ENCODE assay signal across 32 cellular contexts in genomic region chr1:201140235-201140940, GRCh38. TPM values are rescaled to one million over a fixed set of nuclear protein-coding genes. Genes with fewer than 3 reads are reported as not detected.
A peak's percentile ranks its signal among the peaks of the same experiment; 100 is the strongest.
DNase-seq lines count a peak whose midpoint lies in the region; ATAC-seq, FAIRE-seq and TF ChIP-seq lines count a peak whose summit lies in the region.
"Had no signal": no experiment of that assay in that cellular context is flagged by ENCODE, and none has a peak within 500 bp of the region (broad histone marks: within the 10 kb centered on the region; RNA-seq: fewer than 3 reads in every experiment).

No MANE protein-coding gene starts in this region.

- no peaks in the 10 kb centered on the region for H3K27me3 ChIP-seq in A673 (replicated peaks; ENCODE audit: insufficient read depth, low read depth, low read length, poor library complexity)

- DNase-seq in A673 (ENCODE audit: low spot score) (no peak), DMS153 (lab: John Stamatoyannopoulos, UW) (peak; percentile 66), NCI-H345 treated with DMSO at 0.1 percent for 48 hours (lab: John Stamatoyannopoulos, UW; ENCODE audit: unreplicated experiment) (peak; percentile 36), kidney (peak; percentile 48), GM20000 (ENCODE audit: low spot score) (no peak), mesenteric fat pad (ENCODE audit: low spot score) (no peak)
- DNase-seq: ACHN; activated CD4-positive, alpha-beta T cell treated with anti-CD3 and anti-CD28 coated beads, Interleukin-2, amount 10 ng/mL, durations not matched to agents 7 days and 5 days; activated CD8-positive, alpha-beta memory T cell treated with anti-CD3 and anti-CD28 coated beads, Interleukin-2, amount 10 ng/mL, durations not matched to agents 7 days and 5 days; activated naive CD8-positive, alpha-beta T cell treated with anti-CD3 and anti-CD28 coated beads, Interleukin-2, amount 10 ng/mL, durations not matched to agents 7 days and 5 days; central memory CD4-positive, alpha-beta T cell; GM23248; HFFc6; lower lobe of right lung; NCI-H1417 treated with DMSO at 0.1 percent for 48 hours; NCI-H2171; SK-N-SH; substantia nigra had no signal

- CTCF ChIA-PET in A673 (lab: Charles Lee) = no interaction called here

- POLR2A ChIA-PET in A673 (lab: Charles Lee; ENCODE audit: low non-redundant PET) = no interaction called here

- TF ChIP-seq CTCF in A673 (conservative IDR thresholded peaks at IDR 0.05; ENCODE audit: low read depth, low read length) (no peak), kidney (IDR thresholded peaks at IDR 0.05; ENCODE audit: borderline replicate concordance, extremely low read depth, insufficient read depth) (no peak), GM20000 (IDR thresholded peaks at IDR 0.05; ENCODE audit: extremely low read depth, missing control alignments) (no peak)

- no peak overlapping the region for H3K4me3 ChIP-seq in A673 (ENCODE audit: low read depth, low read length, poor library complexity, severe bottlenecking)
- no peak overlapping the region for H3K4me3 ChIP-seq in kidney (ENCODE audit: low read length in 2 of 2)
- H3K4me3 ChIP-seq: GM23248, lower lobe of right lung, prostate gland had no signal

- intact Hi-C loops in A673 (cut with micrococcal nuclease; ENCODE audit: unreplicated experiment) = no loop called here
- intact Hi-C loops in kidney (cut with DNase I) = no loop called here

- peak overlapping the region; percentile 34 for H3K27ac ChIP-seq in A673 (ENCODE audit: low read depth, low read length, poor library complexity, severe bottlenecking)
- no peak overlapping the region for H3K27ac ChIP-seq in kidney (ENCODE audit: low read depth in 2 of 2, low read length in 2 of 2)
- H3K27ac ChIP-seq: GM23248, lower lobe of right lung, prostate gland, VCaP had no signal

- peaks cover 5% of the 10 kb centered on the region for H3K4me1 ChIP-seq in A673 (ENCODE audit: insufficient read depth, low read length, poor library complexity, severe bottlenecking)
- H3K4me1 ChIP-seq in kidney (ENCODE audit: control insufficient read depth in 1 of 2, insufficient read depth in 1 of 2, low read depth in 1 of 2, low read length in 2 of 2) = no peaks in the 10 kb centered on the region
- H3K4me1 ChIP-seq: lower lobe of right lung, prostate gland had no signal

- BruUV-seq in A673 (replicated peaks; lab: Mats Ljungman, UMichigan) = no TSS peak

- H3K9ac ChIP-seq in kidney (ENCODE audit: low read length in 2 of 2) = no peak overlapping the region
- H3K9ac ChIP-seq: GM23248, SK-N-SH had no signal

- peaks cover 39% of the 10 kb centered on the region for H3K36me3 ChIP-seq in A673 (ENCODE audit: insufficient read depth, low read length, poor library complexity, severe bottlenecking)
- H3K36me3 ChIP-seq in kidney (ENCODE audit: control insufficient read depth in 1 of 2, insufficient read depth in 2 of 2, low read length in 2 of 2) = peaks cover 38 to 55% of the 10 kb centered on the region in 2 donors

- no peak for FAIRE-seq in kidney (lab: Jason Lieb, UNC)
- FAIRE-seq: astrocyte, keratinocyte, urothelium cell line had no signal

- ATAC-seq in GM19023 (IDR thresholded peaks at IDR 0.05; ENCODE audit: unreplicated experiment) (no peak), HG03378 (IDR thresholded peaks at IDR 0.05; ENCODE audit: unreplicated experiment) (no peak)
- ATAC-seq: activated CD8-positive, alpha-beta memory T cell treated with anti-CD3 and anti-CD28 coated beads, Interleukin-2, amount 10 ng/mL, durations not matched to agents 7 days and 5 days; lower lobe of right lung had no signal

- no peaks in the 10 kb centered on the region for H3K9me3 ChIP-seq in A673 (ENCODE audit: low read depth, low read length, poor library complexity, severe bottlenecking)
- no peaks in the 10 kb centered on the region for H3K9me3 ChIP-seq in kidney (ENCODE audit: control insufficient read depth in 1 of 2, low read length in 2 of 2)
- H3K9me3 ChIP-seq: lower lobe of right lung, prostate gland, SK-N-SH had no signal

RNA-seq across cellular contexts. Expression of gene ASCL5, which starts 13.4 kb away (rescaled TPM):
- total RNA-seq in A673 (2021) = 0.22 TPM in 1 of 2 replicates, not detected in the other
- not detected for total RNA-seq in kidney
- polyA plus RNA-seq in kidney (ENCODE audit: insufficient read depth, low read depth, low replicate concordance) = not detected
- total RNA-seq in mesenteric fat pad = not detected
- total RNA-seq: activated CD4-positive, alpha-beta T cell treated with anti-CD3 and anti-CD28 coated beads, Interleukin-2, amount 10 ng/mL, durations not matched to agents 7 days and 5 days; activated CD8-positive, alpha-beta memory T cell treated with anti-CD3 and anti-CD28 coated beads, Interleukin-2, amount 10 ng/mL, durations not matched to agents 7 days and 5 days; activated naive CD8-positive, alpha-beta T cell treated with anti-CD3 and anti-CD28 coated beads, Interleukin-2, amount 10 ng/mL, durations not matched to agents 7 days and 5 days; activated T-helper 1 cell treated with anti-CD3 and anti-CD28 coated beads, Interleukin-12 subunit alpha, Interleukin-12 subunit beta, Interleukin-2, Interleukin-4 antibody, amounts not matched to agents 30 ng/mL and 10 ng/mL and 1 ng/mL, durations not matched to agents 14 hours and 24 hours and 36 hours; astrocyte; dermis microvascular lymphatic vessel endothelial cell; GM23248; HFFc6; lower lobe of right lung; M059J; OCI-LY7; prostate gland had no signal
- polyA plus RNA-seq: GM23248, keratinocyte, SK-N-SH had no signal

RNA-seq across cellular contexts. Expression of gene TMEM9, which starts 13.9 kb away (rescaled TPM):
- total RNA-seq in A673 (2021) (69.7 and 80.3 TPM in 2 replicates), kidney (81.9 TPM), mesenteric fat pad (29.2 TPM)
- polyA plus RNA-seq in kidney (ENCODE audit: insufficient read depth, low read depth, low replicate concordance) = 166 TPM

RNA-seq across cellular contexts. Expression of gene CACNA1S, which starts 28.2 kb away (rescaled TPM):
- not detected in 2 replicates for total RNA-seq in A673 (2021)
- total RNA-seq in kidney = not detected
- 0.41 TPM for polyA plus RNA-seq in kidney (ENCODE audit: insufficient read depth, low read depth, low replicate concordance)
- not detected for total RNA-seq in mesenteric fat pad
- total RNA-seq: activated CD4-positive, alpha-beta T cell treated with anti-CD3 and anti-CD28 coated beads, Interleukin-2, amount 10 ng/mL, durations not matched to agents 7 days and 5 days; activated CD8-positive, alpha-beta memory T cell treated with anti-CD3 and anti-CD28 coated beads, Interleukin-2, amount 10 ng/mL, durations not matched to agents 7 days and 5 days; activated naive CD8-positive, alpha-beta T cell treated with anti-CD3 and anti-CD28 coated beads, Interleukin-2, amount 10 ng/mL, durations not matched to agents 7 days and 5 days; activated T-helper 1 cell treated with anti-CD3 and anti-CD28 coated beads, Interleukin-12 subunit alpha, Interleukin-12 subunit beta, Interleukin-2, Interleukin-4 antibody, amounts not matched to agents 30 ng/mL and 10 ng/mL and 1 ng/mL, durations not matched to agents 14 hours and 24 hours and 36 hours; astrocyte; dermis microvascular lymphatic vessel endothelial cell; G401; GM23248; HFFc6; M059J; mucosa of gallbladder; OCI-LY7 had no signal
- polyA plus RNA-seq: BJ, GM23248, keratinocyte, SK-N-SH had no signal

RNA-seq across cellular contexts. Expression of gene IGFN1, which starts 50.2 kb away (rescaled TPM):
- total RNA-seq in A673 (2021) (1.0 and 1.2 TPM in 2 replicates), kidney (2.8 TPM), mesenteric fat pad (not detected)
- polyA plus RNA-seq in kidney (ENCODE audit: insufficient read depth, low read depth, low replicate concordance) = not detected
- total RNA-seq: activated CD4-positive, alpha-beta T cell treated with anti-CD3 and anti-CD28 coated beads, Interleukin-2, amount 10 ng/mL, durations not matched to agents 7 days and 5 days; activated CD8-positive, alpha-beta memory T cell treated with anti-CD3 and anti-CD28 coated beads, Interleukin-2, amount 10 ng/mL, durations not matched to agents 7 days and 5 days; activated naive CD8-positive, alpha-beta T cell treated with anti-CD3 and anti-CD28 coated beads, Interleukin-2, amount 10 ng/mL, durations not matched to agents 7 days and 5 days; activated T-helper 1 cell treated with anti-CD3 and anti-CD28 coated beads, Interleukin-12 subunit alpha, Interleukin-12 subunit beta, Interleukin-2, Interleukin-4 antibody, amounts not matched to agents 30 ng/mL and 10 ng/mL and 1 ng/mL, durations not matched to agents 14 hours and 24 hours and 36 hours; dermis microvascular lymphatic vessel endothelial cell; GM23248; HFFc6; M059J; OCI-LY7 had no signal
- polyA plus RNA-seq: BJ, GM23248, keratinocyte had no signal

Comparison
In these comparisons a context has a peak if more than half of its experiments do, and no peak if none do; other contexts are left out.
1. DNase-seq: peak in DMS153 (single experiment), NCI-H345 treated with DMSO at 0.1 percent for 48 hours (single experiment) and kidney (single experiment); none in A673 (single experiment), GM20000 (single experiment) and mesenteric fat pad (single experiment).